In genomic region chr11:34860034-34860433, GRCh38 we compare ENCODE assay signal across 21 cellular contexts. TPM values are rescaled to one million over a fixed set of nuclear protein-coding genes. Genes with fewer than 3 reads are reported as not detected.
DNase-seq lines count a peak whose midpoint lies in the region; ATAC-seq, FAIRE-seq and TF ChIP-seq lines count a peak whose summit lies in the region.
"Had no signal": no experiment of that assay in that cellular context is flagged by ENCODE, and none has a peak within 500 bp of the region (broad histone marks: within the 10 kb centered on the region; RNA-seq: fewer than 3 reads in every experiment).

No MANE protein-coding gene starts in this region.

- no peaks in the 10 kb centered on the region for H3K36me3 Mint-ChIP-seq in GM23338 (ENCODE audit: low read depth)
- H3K36me3 Mint-ChIP-seq in activated CD4-positive, alpha-beta memory T cell treated with anti-CD3 and anti-CD28 coated beads, Interleukin-2, amount 10 ng/mL, durations not matched to agents 7 days and 5 days (ENCODE audit: low read depth) = no peaks in the 10 kb centered on the region

- 0 out of 2 replicates have a peak, but pooled peaks cover 4% of the 10 kb centered on the region for H3K4me1 ChIP-seq in GM23338 (ENCODE audit: insufficient read depth)
- H3K4me1 ChIP-seq: SJSA1 had no signal

- H3K36me3 ChIP-seq in bronchial epithelial cell (ENCODE audit: control insufficient read depth, insufficient read depth, low read length) (no peaks in the 10 kb centered on the region), GM23338 (ENCODE audit: insufficient read depth) (no peaks in the 10 kb centered on the region)
- H3K36me3 ChIP-seq: right lobe of liver, SJSA1 had no signal

- peaks cover 5% of the 10 kb centered on the region; the same call in 2 of the 3 replicates for H3K4me1 Mint-ChIP-seq in GM23338
- H3K4me1 Mint-ChIP-seq in activated CD4-positive, alpha-beta memory T cell treated with anti-CD3 and anti-CD28 coated beads, Interleukin-2, amount 10 ng/mL, durations not matched to agents 7 days and 5 days = no peaks in the 10 kb centered on the region

- H3K79me2 ChIP-seq in GM23338 (replicated peaks; ENCODE audit: insufficient read depth) = no peaks in the 10 kb centered on the region

- peak; percentile 11 for DNase-seq in GM03348 (ENCODE audit: low spot score)
- peak; percentile 81 for DNase-seq in NCI-H2029 treated with DMSO at 0.1 percent for 48 hours (lab: John Stamatoyannopoulos, UW)
- DNase-seq in bronchial epithelial cell (ENCODE audit: low read depth) = peak; percentile 94
- peak; percentile 45 for DNase-seq in myocyte (ENCODE audit: low read depth)
- no peak for DNase-seq in GM23338 (ENCODE audit: low spot score)
- no peak for DNase-seq in activated CD4-positive, alpha-beta T cell treated with anti-CD3 and anti-CD28 coated beads for 1 hour
- DNase-seq in NCI-H2227 treated with DMSO at 0.1 percent for 48 hours (lab: John Stamatoyannopoulos, UW) = no peak
- DNase-seq in activated CD4-positive, alpha-beta memory T cell treated with anti-CD3 and anti-CD28 coated beads, Interleukin-2, amount 10 ng/mL, durations not matched to agents 7 days and 5 days = no peak
- DNase-seq: activated CD4-positive, alpha-beta T cell treated with anti-CD3 and anti-CD28 coated beads for 4 hours; activated naive CD4-positive, alpha-beta T cell treated with anti-CD3 and anti-CD28 coated beads, Interleukin-2, amount 50 U/mL, for 16 hours; activated T-cell treated with anti-CD3 and anti-CD28 coated beads for 4 hours; COR-L47; GF-D8; HCEC 1CT; hippocampal formation; kidney glomerular epithelial cell; mucosa of descending colon; NCI-H345; right lobe of liver had no signal

- no peak for ATAC-seq in GM23338
- ATAC-seq: mucosa of descending colon had no signal

- peaks cover 2% of the 10 kb centered on the region for H3K27me3 Mint-ChIP-seq in GM23338 (ENCODE audit: insufficient read depth, low read depth, poor library complexity)
- H3K27me3 Mint-ChIP-seq in activated CD4-positive, alpha-beta memory T cell treated with anti-CD3 and anti-CD28 coated beads, Interleukin-2, amount 10 ng/mL, durations not matched to agents 7 days and 5 days = peaks cover 12% of the 10 kb centered on the region

- POLR2A ChIA-PET in activated CD4-positive, alpha-beta memory T cell treated with anti-CD3 and anti-CD28 coated beads, Interleukin-2, amount 10 ng/mL, durations not matched to agents 7 days and 5 days (lab: Charles Lee) = no interaction called here

- no peaks in the 10 kb centered on the region for H4K20me1 ChIP-seq in GM23338 (replicated peaks; ENCODE audit: insufficient read depth)

- H3K27ac ChIP-seq in GM23338 (ENCODE audit: low read depth) = no peak overlapping the region
- H3K27ac ChIP-seq: coronary artery, right lobe of liver, SJSA1 had no signal

- H3K4me3 ChIP-seq in bronchial epithelial cell (ENCODE audit: low read depth, low read length) (no peak overlapping the region), GM23338 (no peak overlapping the region)
- H3K4me3 ChIP-seq: coronary artery, mucosa of descending colon, right lobe of liver, SJSA1 had no signal

- H3K27ac Mint-ChIP-seq in GM23338 = no peak overlapping the region
- H3K27ac Mint-ChIP-seq in activated CD4-positive, alpha-beta memory T cell treated with anti-CD3 and anti-CD28 coated beads, Interleukin-2, amount 10 ng/mL, durations not matched to agents 7 days and 5 days = no peak overlapping the region

- CTCF ChIA-PET in activated CD4-positive, alpha-beta memory T cell treated with anti-CD3 and anti-CD28 coated beads, Interleukin-2, amount 10 ng/mL, durations not matched to agents 7 days and 5 days (lab: Charles Lee) = no interaction called here

- peak; percentile 92 for FAIRE-seq in bronchial epithelial cell (lab: Jason Lieb, UNC)

- 0 out of 2 replicates have a peak, but pooled peaks cover 5% of the 10 kb centered on the region for H3K9me2 ChIP-seq in GM23338 (ENCODE audit: insufficient read depth)

- no peaks in the 10 kb centered on the region; the same call in 2 of the 3 replicates for H3K9me3 Mint-ChIP-seq in GM23338
- no peaks in the 10 kb centered on the region for H3K9me3 Mint-ChIP-seq in activated CD4-positive, alpha-beta memory T cell treated with anti-CD3 and anti-CD28 coated beads, Interleukin-2, amount 10 ng/mL, durations not matched to agents 7 days and 5 days

- H3F3A ChIP-seq in GM23338 (replicated peaks; ENCODE audit: low read depth) = no peaks in the 10 kb centered on the region

- no peak overlapping the region for H2AFZ ChIP-seq in GM23338

- no peak overlapping the region for H3K4me3 Mint-ChIP-seq in GM23338
- no peak overlapping the region for H3K4me3 Mint-ChIP-seq in activated CD4-positive, alpha-beta memory T cell treated with anti-CD3 and anti-CD28 coated beads, Interleukin-2, amount 10 ng/mL, durations not matched to agents 7 days and 5 days

- TF ChIP-seq CTCF in bronchial epithelial cell (IDR thresholded peaks at IDR 0.05; ENCODE audit: insufficient read depth, low read length, severe bottlenecking) (no peak), GM23338 (conservative IDR thresholded peaks at IDR 0.05; ENCODE audit: low read depth in 2 of 2) (no peak)

- H3K27me3 ChIP-seq in bronchial epithelial cell (ENCODE audit: control insufficient read depth, insufficient read depth, low read length) (no peaks in the 10 kb centered on the region), GM23338 (ENCODE audit: insufficient read depth) (no peaks in the 10 kb centered on the region)
- H3K27me3 ChIP-seq: right lobe of liver had no signal

- no peak overlapping the region for H3K4me2 ChIP-seq in GM23338

TF ChIP-seq in GM23338, 12 proteins besides CTCF, POLR2A, EP300 and RAD21 (continues in another document):
- TF ChIP-seq JUNB (IDR thresholded peaks at IDR 0.05; ENCODE audit: unreplicated experiment) = no peak
- no peak for TF ChIP-seq NANOG (IDR thresholded peaks at IDR 0.05; ENCODE audit: borderline replicate concordance)
- TF ChIP-seq STAT1 (IDR thresholded peaks at IDR 0.05; ENCODE audit: unreplicated experiment) = no peak
- no peak for TF ChIP-seq POLR2AphosphoS5 (IDR thresholded peaks at IDR 0.05; ENCODE audit: low read depth)

RNA-seq across cellular contexts. Expression of gene APIP, which starts 56.1 kb away (rescaled TPM):
- total RNA-seq in bronchial epithelial cell = 19.0 and 27.8 TPM in 2 replicates
- 21.7 and 34.2 TPM in 2 replicates for total RNA-seq in myocyte
- polyA plus RNA-seq in myocyte (2012) = 12.8 TPM
- total RNA-seq in GM23338 (2014; rRNA removed; shearing (Covaris generic)) = 35.7 and 37.5 TPM in 2 replicates
- 42.9 and 50.3 TPM in 2 replicates for polyA plus RNA-seq in GM23338 (2016; fragmentation: Nextera tagmentation; extraction: Ambion mirVana)
- total RNA-seq in activated CD4-positive, alpha-beta memory T cell treated with anti-CD3 and anti-CD28 coated beads, Interleukin-2, amount 10 ng/mL, durations not matched to agents 7 days and 5 days = 10 to 100 TPM; 21.9 to 25.5 TPM

RNA-seq across cellular contexts. Expression of gene PDHX, which starts 56.4 kb away (rescaled TPM):
- total RNA-seq in bronchial epithelial cell (26.6 and 28.9 TPM in 2 replicates), myocyte (64.8 and 90.9 TPM in 2 replicates)
- polyA plus RNA-seq in myocyte (2012) = 26.1 TPM
- 36.9 and 38.3 TPM in 2 replicates for total RNA-seq in GM23338 (2014; rRNA removed; shearing (Covaris generic))
- 29.5 and 40.2 TPM in 2 replicates for polyA plus RNA-seq in GM23338 (2016; fragmentation: Nextera tagmentation; extraction: Ambion mirVana)
- total RNA-seq in activated CD4-positive, alpha-beta memory T cell treated with anti-CD3 and anti-CD28 coated beads, Interleukin-2, amount 10 ng/mL, durations not matched to agents 7 days and 5 days = 10 to 100 TPM; 28.0 to 29.7 TPM

Comparison
In these comparisons a context has a peak if more than half of its experiments do, and no peak if none do; other contexts are left out.
1. DNase-seq: peak in GM03348 (single experiment), NCI-H2029 treated with DMSO at 0.1 percent for 48 hours (single experiment), bronchial epithelial cell (single experiment) and myocyte (single experiment); none in GM23338 (single experiment), activated CD4-positive, alpha-beta T cell treated with anti-CD3 and anti-CD28 coated beads for 1 hour (single experiment), NCI-H2227 treated with DMSO at 0.1 percent for 48 hours (single experiment) and activated CD4-positive, alpha-beta memory T cell treated with anti-CD3 and anti-CD28 coated beads, Interleukin-2, amount 10 ng/mL, durations not matched to agents 7 days and 5 days (single experiment).